In the genomic region with DNA sequence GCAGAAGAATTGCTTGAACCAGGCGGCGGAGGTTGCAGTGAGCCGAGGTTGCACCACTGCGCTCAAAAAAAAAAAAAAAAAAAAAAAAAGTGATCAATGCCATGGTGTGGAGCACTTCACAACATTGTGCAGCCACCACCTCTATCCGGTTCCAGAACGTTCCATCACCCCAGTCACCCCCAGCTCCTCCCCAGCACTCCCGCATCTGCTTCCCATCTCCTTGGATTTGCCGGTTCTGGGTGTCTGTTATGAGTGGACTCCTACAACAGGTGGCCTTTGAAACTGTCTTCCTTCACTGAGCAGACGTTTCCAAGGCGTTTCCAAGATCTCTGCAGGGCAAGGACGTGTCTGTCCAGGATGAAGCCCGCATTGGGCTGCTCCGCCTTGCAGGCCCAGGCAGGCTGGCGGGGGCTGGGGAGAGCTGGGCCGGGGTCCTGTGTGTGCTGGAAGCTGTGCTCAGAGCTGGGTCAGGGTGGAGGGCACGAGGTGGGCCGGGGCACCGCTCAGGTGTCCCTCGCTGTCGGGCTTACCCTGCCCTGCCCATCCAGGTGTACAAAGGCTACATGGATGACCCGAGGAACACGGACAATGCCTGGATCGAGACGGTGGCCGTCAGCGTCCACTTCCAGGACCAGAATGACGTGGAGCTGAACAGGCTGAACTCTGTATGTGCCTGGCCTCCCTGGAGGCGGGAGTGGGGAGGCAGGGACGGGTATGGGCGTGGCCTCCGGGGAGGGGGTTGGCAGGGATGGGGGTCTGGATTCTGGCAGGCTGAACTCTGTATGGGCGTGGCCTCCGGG, we compare ENCODE assay signal across 1 cellular context.
TF ChIP-seq lines count a peak whose summit lies in the region.

No MANE protein-coding gene starts in this region.

TF ChIP-seq in K562, 482 proteins besides CTCF, POLR2A, EP300 and RAD21:
- TF ChIP-seq, protein P1, sequence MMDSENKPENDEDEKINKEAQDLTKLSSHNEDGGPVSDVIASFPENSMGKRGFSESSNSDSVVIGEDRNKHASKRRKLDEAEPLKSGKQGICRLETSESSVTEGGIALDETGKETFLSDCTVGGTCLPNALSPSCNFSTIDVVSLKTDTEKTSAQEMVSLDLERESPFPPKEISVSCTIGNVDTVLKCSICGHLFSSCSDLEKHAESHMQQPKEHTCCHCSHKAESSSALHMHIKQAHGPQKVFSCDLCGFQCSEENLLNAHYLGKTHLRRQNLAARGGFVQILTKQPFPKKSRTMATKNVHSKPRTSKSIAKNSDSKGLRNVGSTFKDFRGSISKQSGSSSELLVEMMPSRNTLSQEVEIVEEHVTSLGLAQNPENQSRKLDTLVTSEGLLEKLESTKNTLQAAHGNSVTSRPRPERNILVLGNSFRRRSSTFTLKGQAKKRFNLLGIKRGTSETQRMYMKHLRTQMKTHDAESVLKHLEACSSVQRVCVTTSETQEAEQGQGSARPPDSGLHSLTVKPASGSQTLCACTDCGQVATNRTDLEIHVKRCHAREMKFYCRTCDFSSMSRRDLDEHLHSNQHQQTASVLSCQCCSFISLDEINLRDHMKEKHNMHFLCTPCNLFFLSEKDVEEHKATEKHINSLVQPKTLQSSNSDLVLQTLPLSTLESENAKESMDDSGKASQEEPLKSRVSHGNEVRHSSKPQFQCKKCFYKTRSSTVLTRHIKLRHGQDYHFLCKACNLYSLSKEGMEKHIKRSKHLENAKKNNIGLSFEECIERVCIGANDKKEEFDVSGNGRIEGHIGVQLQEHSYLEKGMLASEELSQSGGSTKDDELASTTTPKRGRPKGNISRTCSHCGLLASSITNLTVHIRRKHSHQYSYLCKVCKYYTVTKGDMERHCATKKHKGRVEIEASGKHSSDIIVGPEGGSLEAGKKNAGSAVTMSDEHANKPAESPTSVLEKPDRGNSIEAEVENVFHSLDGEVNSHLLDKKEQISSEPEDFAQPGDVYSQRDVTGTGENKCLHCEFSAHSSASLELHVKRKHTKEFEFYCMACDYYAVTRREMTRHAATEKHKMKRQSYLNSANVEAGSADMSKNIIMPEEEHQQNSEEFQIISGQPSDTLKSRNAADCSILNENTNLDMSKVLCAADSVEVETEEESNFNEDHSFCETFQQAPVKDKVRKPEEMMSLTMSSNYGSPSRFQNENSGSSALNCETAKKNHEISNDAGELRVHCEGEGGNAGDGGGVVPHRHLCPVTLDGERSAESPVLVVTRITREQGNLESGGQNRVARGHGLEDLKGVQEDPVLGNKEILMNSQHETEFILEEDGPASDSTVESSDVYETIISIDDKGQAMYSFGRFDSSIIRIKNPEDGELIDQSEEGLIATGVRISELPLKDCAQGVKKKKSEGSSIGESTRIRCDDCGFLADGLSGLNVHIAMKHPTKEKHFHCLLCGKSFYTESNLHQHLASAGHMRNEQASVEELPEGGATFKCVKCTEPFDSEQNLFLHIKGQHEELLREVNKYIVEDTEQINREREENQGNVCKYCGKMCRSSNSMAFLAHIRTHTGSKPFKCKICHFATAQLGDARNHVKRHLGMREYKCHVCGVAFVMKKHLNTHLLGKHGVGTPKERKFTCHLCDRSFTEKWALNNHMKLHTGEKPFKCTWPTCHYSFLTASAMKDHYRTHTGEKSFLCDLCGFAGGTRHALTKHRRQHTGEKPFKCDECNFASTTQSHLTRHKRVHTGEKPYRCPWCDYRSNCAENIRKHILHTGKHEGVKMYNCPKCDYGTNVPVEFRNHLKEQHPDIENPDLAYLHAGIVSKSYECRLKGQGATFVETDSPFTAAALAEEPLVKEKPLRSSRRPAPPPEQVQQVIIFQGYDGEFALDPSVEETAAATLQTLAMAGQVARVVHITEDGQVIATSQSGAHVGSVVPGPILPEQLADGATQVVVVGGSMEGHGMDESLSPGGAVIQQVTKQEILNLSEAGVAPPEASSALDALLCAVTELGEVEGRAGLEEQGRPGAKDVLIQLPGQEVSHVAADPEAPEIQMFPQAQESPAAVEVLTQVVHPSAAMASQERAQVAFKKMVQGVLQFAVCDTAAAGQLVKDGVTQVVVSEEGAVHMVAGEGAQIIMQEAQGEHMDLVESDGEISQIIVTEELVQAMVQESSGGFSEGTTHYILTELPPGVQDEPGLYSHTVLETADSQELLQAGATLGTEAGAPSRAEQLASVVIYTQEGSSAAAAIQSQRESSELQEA (IDR thresholded peaks at IDR 0.05; ENCODE audit: low read depth): peak; percentile 57; the same call in 1 of the 2 replicates
- no peak for TF ChIP-seq ZFPM2 (CRISPR knock-in tag; IDR thresholded peaks at IDR 0.05)
